7 cellular contexts compared by ENCODE assay signal in the genomic region with DNA sequence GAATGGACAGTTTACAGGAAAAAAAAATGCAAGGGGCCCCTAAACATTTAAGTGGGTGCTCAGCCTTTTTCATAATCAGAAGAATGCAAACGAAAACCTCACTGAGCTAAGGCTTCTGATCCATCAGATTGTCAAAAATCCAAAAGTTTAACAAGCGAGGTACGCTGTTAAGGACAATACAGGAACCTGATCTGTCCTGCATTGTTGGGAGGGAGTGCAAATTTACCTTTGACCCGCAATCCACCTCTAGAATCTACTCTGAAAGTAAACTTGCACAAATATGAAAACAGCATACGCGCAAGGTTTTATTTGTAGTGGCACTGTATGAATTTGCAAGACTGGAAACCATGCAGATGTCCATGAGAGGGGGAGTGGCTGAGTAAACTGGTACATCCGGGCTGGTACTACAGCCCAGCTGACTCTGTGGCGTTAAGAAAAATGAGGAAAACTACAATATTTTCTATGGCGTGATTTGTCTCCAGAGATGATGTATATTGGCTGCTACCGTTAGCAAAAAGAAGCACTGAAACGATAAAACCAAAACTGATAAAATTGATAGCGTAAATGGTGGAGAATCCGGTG. TPM values are rescaled to one million over a fixed set of nuclear protein-coding genes. Genes with fewer than 3 reads are reported as not detected.
DNase-seq lines count a peak whose midpoint lies in the region; ATAC-seq and TF ChIP-seq lines count a peak whose summit lies in the region.

No MANE protein-coding gene starts in this region.

- POLR2A ChIA-PET in HEK293T (lab: Yijun Ruan, JAX): interaction anchor here (0.6 to 2.6 kb wide), 26 partner anchors 9 to 275 kb away, joined by 3 to 35 read pairs (median 6); a partner anchor contains a TSS

- in situ Hi-C loops in gastrocnemius medialis (cut with MboI; ENCODE audit: low sequenced_read_pairs in 4 of 4): no loop called here

- intact Hi-C loops in gastrocnemius medialis (cut with DNase I; ENCODE audit: low total_unique reads): no loop called here

- H3K27ac ChIP-seq in SJSA1: peak overlapping the region; percentile 60
- H3K27ac ChIP-seq in gastrocnemius medialis: peak overlapping the region; percentile 81 to 93 (median 88)

- no peaks in the 10 kb centered on the region for H3K9me3 ChIP-seq in SJSA1 (replicated peaks)
- H3K9me3 ChIP-seq in gastrocnemius medialis: no peaks in the 10 kb centered on the region

- H3K4me3 ChIP-seq in SJSA1: peak overlapping the region; percentile 46
- H3K4me3 ChIP-seq in fibroblast of the aortic adventitia (ENCODE audit: low read depth, low read length): peak overlapping the region; percentile 74
- peak overlapping the region; percentile 61 to 94 (median 74) for H3K4me3 ChIP-seq in gastrocnemius medialis

- DNase-seq in HEK293T (ENCODE audit: extremely low spot score) (peak; percentile 6), SJSA1 (ENCODE audit: low read depth in 1 of 2, low spot score in 2 of 2) (no peak), fibroblast of the aortic adventitia (ENCODE audit: low read depth) (no peak), gastrocnemius medialis (no peak), SKM-1 (lab: John Stamatoyannopoulos, UW; ENCODE audit: unreplicated experiment) (no peak), omental fat pad (ENCODE audit: low spot score) (no peak)
- DNase-seq in stimulated activated CD4-positive, alpha-beta T cell treated with anti-CD3 and anti-CD28 coated beads, Interleukin-4, amount 100 ng/mL, for 24 hours: no peak

- ATAC-seq in gastrocnemius medialis (no peak), omental fat pad (ENCODE audit: low FRiP score) (no peak)

- CTCF ChIA-PET in HEK293T (lab: Yijun Ruan, JAX): interaction anchor here (0.8 to 3.6 kb wide), 2 partner anchors 9 to 13 kb away, joined by 3 to 25 read pairs; no protein-coding TSS in a partner anchor

- H3K4me1 ChIP-seq in SJSA1 (replicated peaks): peaks cover 72% of the 10 kb centered on the region
- peaks cover 7 to 13% of the 10 kb centered on the region in 2 donors for H3K4me1 ChIP-seq in gastrocnemius medialis

- no peak for TF ChIP-seq POLR2A in gastrocnemius medialis (IDR thresholded peaks at IDR 0.05)

- TF ChIP-seq CTCF in fibroblast of the aortic adventitia (IDR thresholded peaks at IDR 0.05; ENCODE audit: insufficient read depth, low read length) (no peak), gastrocnemius medialis (IDR thresholded peaks at IDR 0.05 in 4 of 5, conservative IDR thresholded peaks at IDR 0.05 in 1 of 5) (no peak), omental fat pad (IDR thresholded peaks at IDR 0.05) (no peak)

- H3K36me3 ChIP-seq in SJSA1 (peaks cover 32% of the 10 kb centered on the region), gastrocnemius medialis (no peaks in the 10 kb centered on the region)

- H3K27me3 ChIP-seq in SJSA1 (replicated peaks): no peaks in the 10 kb centered on the region
- no peaks in the 10 kb centered on the region for H3K27me3 ChIP-seq in gastrocnemius medialis

TF ChIP-seq in HEK293T, 16 proteins besides CTCF, POLR2A, EP300 and RAD21:
- TF ChIP-seq L3MBTL2 (conservative IDR thresholded peaks at IDR 0.05): 0 out of 2 replicates have a peak, but pooled peaks have one; percentile 13
- TF ChIP-seq FOXK2 (IDR thresholded peaks at IDR 0.05): no peak
- TF ChIP-seq ARNT (IDR thresholded peaks at IDR 0.05): no peak
- no peak for TF ChIP-seq HDGF (IDR thresholded peaks at IDR 0.05; ENCODE audit: borderline replicate concordance)
- TF ChIP-seq ZNF384 (IDR thresholded peaks at IDR 0.05): no peak
- no peak for TF ChIP-seq FOXM1 (IDR thresholded peaks at IDR 0.05; ENCODE audit: borderline replicate concordance)

RNA-seq across cellular contexts. Expression of a gene that starts 28.8 kb away (rescaled TPM):
- not detected in 2 replicates for total RNA-seq in SJSA1 (2014; rRNA removed; shearing (Covaris generic))
- not detected in 2 replicates for total RNA-seq in fibroblast of the aortic adventitia (ENCODE audit: low replicate concordance)
- 1 to 10 TPM; 1.5 to 4.3 (median 2.0) TPM for total RNA-seq in gastrocnemius medialis
- 1 to 10 TPM in 3 of 4 donors, under 1 TPM in 1; 0.46 to 4.6 (median 1.9) TPM for total RNA-seq in omental fat pad

RNA-seq across cellular contexts. Expression of a gene that starts 38.4 kb away (rescaled TPM):
- total RNA-seq in SJSA1 (2014; rRNA removed; shearing (Covaris generic)): 362 and 546 TPM in 2 replicates
- 166 and 287 TPM in 2 replicates for total RNA-seq in fibroblast of the aortic adventitia (ENCODE audit: low replicate concordance)
- total RNA-seq in gastrocnemius medialis: 10 to 100 TPM; 24.3 to 43.0 (median 30.6) TPM
- total RNA-seq in omental fat pad: 100 to 1,000 TPM; 150 to 231 (median 194) TPM

RNA-seq across cellular contexts. Expression of a gene that starts 54.0 kb away (rescaled TPM):
- 48.4 and 97.4 TPM in 2 replicates for total RNA-seq in SJSA1 (2014; rRNA removed; shearing (Covaris generic))
- total RNA-seq in fibroblast of the aortic adventitia (ENCODE audit: low replicate concordance): 10.8 and 18.1 TPM in 2 replicates
- 10 to 100 TPM; 29.7 to 42.9 (median 41.7) TPM for total RNA-seq in gastrocnemius medialis
- total RNA-seq in omental fat pad: 10 to 100 TPM; 17.7 to 40.4 (median 30.4) TPM

RNA-seq across cellular contexts. Expression of a gene that starts 54.3 kb away (rescaled TPM):
- total RNA-seq in SJSA1 (2014; rRNA removed; shearing (Covaris generic)): 52.3 and 59.4 TPM in 2 replicates
- 17.9 and 29.1 TPM in 2 replicates for total RNA-seq in fibroblast of the aortic adventitia (ENCODE audit: low replicate concordance)
- total RNA-seq in gastrocnemius medialis: 10 to 100 TPM; 23.9 to 35.5 (median 29.7) TPM
- total RNA-seq in omental fat pad: 10 to 100 TPM; 13.6 to 30.2 (median 26.9) TPM
